ENCODE assay signal across 8 cellular contexts in the genomic region with DNA sequence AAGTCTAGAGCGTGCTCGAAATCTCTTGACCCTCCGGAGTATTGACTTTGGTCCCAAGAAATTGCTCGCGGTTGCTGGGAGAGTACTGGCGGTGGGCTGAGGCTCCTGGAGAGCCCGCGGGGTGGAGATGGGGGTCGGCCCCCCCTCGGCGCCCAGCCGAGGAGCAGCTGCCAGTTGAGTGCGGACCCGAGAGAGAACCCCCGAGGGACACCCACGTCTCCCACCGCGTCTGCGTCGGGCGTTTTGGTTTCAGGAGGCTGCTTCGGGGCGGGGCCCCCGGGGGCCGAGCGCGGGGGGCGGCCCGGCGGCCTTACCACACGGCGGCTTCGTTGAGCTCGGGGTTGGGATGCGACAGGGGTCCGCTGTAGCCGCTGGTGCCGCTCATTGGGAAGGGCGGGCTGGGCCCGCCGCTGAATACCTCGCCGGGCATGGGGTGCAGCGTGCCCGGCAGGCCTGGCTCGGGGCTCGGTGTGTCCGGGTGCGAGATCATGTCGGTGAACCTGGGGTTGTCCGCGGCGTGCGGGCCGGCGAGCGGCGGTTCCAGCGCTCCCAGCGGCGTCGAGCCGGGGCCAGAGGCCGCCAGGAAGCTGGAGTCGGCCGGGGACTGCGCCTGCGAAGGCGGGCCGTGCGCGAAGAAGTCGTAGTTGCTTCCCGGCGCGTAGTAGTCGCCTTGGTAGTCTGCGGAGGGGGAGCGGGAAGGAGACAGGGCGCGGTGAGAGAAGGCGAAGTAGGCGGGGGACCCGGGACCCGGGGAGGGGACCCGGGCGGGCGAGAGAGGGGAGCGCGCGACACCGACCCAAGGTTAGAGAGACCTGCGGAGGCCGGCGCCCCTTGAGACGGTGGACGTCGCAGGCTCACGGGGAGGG. TPM values are rescaled to one million over a fixed set of nuclear protein-coding genes. Genes with fewer than 3 reads are reported as not detected.
DNase-seq lines count a peak whose midpoint lies in the region; ATAC-seq and TF ChIP-seq lines count a peak whose summit lies in the region.

No MANE protein-coding gene starts in this region.

- WGBS in heart right ventricle, 2 donors, result 1 to 2% methylated on average over 95 to 99 of the region's 99 CpGs
- 1 to 2% methylated on average over 80 to 99 of the region's 99 CpGs for WGBS in aorta, 2 donors
- WGBS in adrenal gland, 4 donors, result 2 to 7% (median 3%) methylated on average over 29 to 99 of the region's 99 CpGs

- H3K27ac Mint-ChIP-seq in nephron, result no peak overlapping the region

- no peaks in the 10 kb centered on the region for H3K36me3 ChIP-seq in heart right ventricle
- H3K36me3 ChIP-seq in right atrium auricular region, result no peaks in the 10 kb centered on the region
- no peaks in the 10 kb centered on the region for H3K36me3 ChIP-seq in aorta (ENCODE audit: control insufficient read depth in 1 of 2, insufficient read depth in 2 of 2, low read length in 1 of 2)
- no peaks in the 10 kb centered on the region for H3K36me3 ChIP-seq in adrenal gland (replicated peaks in 1 of 2)

- TF ChIP-seq CTCF in heart right ventricle (IDR thresholded peaks at IDR 0.05), result no peak
- no peak for TF ChIP-seq CTCF in right atrium auricular region (IDR thresholded peaks at IDR 0.05)
- TF ChIP-seq CTCF in dorsolateral prefrontal cortex (IDR thresholded peaks at IDR 0.05 in 54 of 56, conservative IDR thresholded peaks at IDR 0.05 in 2 of 56; ENCODE audit: low read depth in 1 of 56, partially characterized antibody in 56 of 56), result no peak
- no peak for TF ChIP-seq CTCF in nephron (IDR thresholded peaks at IDR 0.05; ENCODE audit: unreplicated experiment in 3 of 3)
- no peak for TF ChIP-seq CTCF in adrenal gland (IDR thresholded peaks at IDR 0.05)

- H3K27me3 ChIP-seq in heart right ventricle (peaks cover 44 to 100% (median 96%) of the 10 kb centered on the region in 7 donors), right atrium auricular region (peaks cover 42 to 50% of the 10 kb centered on the region in 2 donors), dorsolateral prefrontal cortex (peaks cover 5 to 91% (median 65%) of the 10 kb centered on the region in 45 donors), aorta (ENCODE audit: control insufficient read depth in 1 of 2, insufficient read depth in 2 of 2, low read length in 1 of 2) (no peaks in the 10 kb centered on the region), adrenal gland (peaks cover 63% of the 10 kb centered on the region)

- H3K9me3 Mint-ChIP-seq in nephron, result no peaks in the 10 kb centered on the region

- peaks cover 3% of the 10 kb centered on the region for H3K36me3 Mint-ChIP-seq in nephron (ENCODE audit: low read depth)

- ATAC-seq in heart right ventricle, result no peak
- no peak for ATAC-seq in aorta (ENCODE audit: low FRiP score)
- no peak for ATAC-seq in HG03521 (IDR thresholded peaks at IDR 0.05; ENCODE audit: unreplicated experiment)
- no peak for ATAC-seq in GM18517 (IDR thresholded peaks at IDR 0.05; ENCODE audit: unreplicated experiment)

- H3K27ac ChIP-seq in heart right ventricle (no peak overlapping the region), right atrium auricular region (no peak overlapping the region), dorsolateral prefrontal cortex (no peak overlapping the region), aorta (ENCODE audit: low read depth in 1 of 2, low read length in 2 of 2) (no peak overlapping the region), adrenal gland (no peak overlapping the region)

- H3K4me1 ChIP-seq in heart right ventricle, result peaks cover 17 to 51% (median 45%) of the 10 kb centered on the region in 9 donors
- peaks cover 0 to 49% of the 10 kb centered on the region in 2 donors for H3K4me1 ChIP-seq in right atrium auricular region
- H3K4me1 ChIP-seq in aorta (ENCODE audit: control insufficient read depth in 1 of 2, insufficient read depth in 2 of 2, low read length in 2 of 2), result no peaks in the 10 kb centered on the region
- H3K4me1 ChIP-seq in adrenal gland (replicated peaks in 1 of 2), result peaks cover 23 to 41% of the 10 kb centered on the region in 2 donors

- peaks cover 22% of the 10 kb centered on the region for H3K4me1 Mint-ChIP-seq in nephron

- no peak for TF ChIP-seq POLR2A in adrenal gland (IDR thresholded peaks at IDR 0.05)

- peaks cover 99% of the 10 kb centered on the region for H3K27me3 Mint-ChIP-seq in nephron (ENCODE audit: low read depth)

- H3K4me3 ChIP-seq in heart right ventricle (peak overlapping the region in 8 of 10 donors; percentile 13 to 36 (median 26)), right atrium auricular region (peak overlapping the region in 1 of 2 donors; percentile 39), dorsolateral prefrontal cortex (peak overlapping the region in 39 of 59 donors; percentile 1 to 56 (median 29)), aorta (ENCODE audit: low read length in 2 of 2) (peak overlapping the region; percentile 8 to 19), adrenal gland (peak overlapping the region in 1 of 4 donors; percentile 45)

- H3K4me3 Mint-ChIP-seq in nephron, result peak overlapping the region; percentile 16 to 65 (median 40)

- intact Hi-C loops in heart right ventricle (cut with DNase I) (loop anchor here in 9 of 10 donors (1.0 to 5.0 kb wide), 4 partner anchors 448 to 450 kb away; no protein-coding TSS in a partner anchor), dorsolateral prefrontal cortex (cut with DNase I) (loop anchor here (2.0 to 10.0 kb wide), 2 partner anchors 450 to 452 kb away; no protein-coding TSS in a partner anchor), aorta (cut with DNase I) (loop anchor here (2.0 to 5.0 kb wide), 2 partner anchors 449 to 450 kb away; no protein-coding TSS in a partner anchor), adrenal gland (cut with DNase I) (loop anchor here in 1 of 2 donors (5.0 kb wide), 1 partner anchor 449 kb away; no protein-coding TSS in a partner anchor)

- DNase-seq in heart right ventricle, result no peak
- no peak for DNase-seq in right atrium auricular region (ENCODE audit: low spot score)
- no peak for DNase-seq in dorsolateral prefrontal cortex
- no peak for DNase-seq in aorta
- DNase-seq in adrenal gland, result no peak

- H3K9me3 ChIP-seq in heart right ventricle (no peaks in the 10 kb centered on the region), right atrium auricular region (no peaks in the 10 kb centered on the region), aorta (ENCODE audit: control insufficient read depth, low read length) (no peaks in the 10 kb centered on the region), adrenal gland (replicated peaks in 1 of 3) (no peaks in the 10 kb centered on the region)

RNA-seq across cellular contexts. Expression of a gene that starts 8.6 kb away (rescaled TPM):
- total RNA-seq in heart right ventricle, result not detected
- not detected for polyA plus RNA-seq in heart right ventricle
- total RNA-seq in right atrium auricular region, result not detected
- not detected for total RNA-seq in dorsolateral prefrontal cortex
- total RNA-seq in aorta, result not detected
- not detected for polyA plus RNA-seq in aorta
- not detected for total RNA-seq in adrenal gland
- polyA plus RNA-seq in adrenal gland, result not detected

RNA-seq across cellular contexts. Expression of a gene that starts 40.9 kb away (rescaled TPM):
- total RNA-seq in heart right ventricle (10 to 100 TPM in 7 of 10 donors, 1 to 10 TPM in 3; 4.0 to 23.4 (median 15.3) TPM), right atrium auricular region (1 to 10 TPM; 2.8 to 5.5 TPM), dorsolateral prefrontal cortex (10 to 100 TPM in 20 of 120 experiments, 1 to 10 TPM in 100; 2.7 to 21.9 (median 7.0) TPM), aorta (1 to 10 TPM; 3.8 to 4.5 TPM), adrenal gland (100 to 1,000 TPM in 1 of 8 donors, 10 to 100 TPM in 7; 11.6 to 111 (median 21.4) TPM)
- polyA plus RNA-seq in heart right ventricle (1 to 10 TPM; 2.0 to 3.3 TPM), aorta (10 to 100 TPM in 1 of 2 donors, 1 to 10 TPM in 1; 9.1 to 13.4 TPM), adrenal gland (10 to 100 TPM; 15.9 to 40.3 (median 23.8) TPM)

RNA-seq across cellular contexts. Expression of a gene that starts 59.4 kb away (rescaled TPM):
- total RNA-seq in heart right ventricle, result 1 to 10 TPM in 1 of 10 donors, under 1 TPM in 3, not detected in 6; 0.18 to 1.6 (median 0.45) TPM
- under 1 TPM in 1 of 2 donors, not detected in 1; 0.33 TPM for polyA plus RNA-seq in heart right ventricle
- total RNA-seq in right atrium auricular region, result 1 to 10 TPM in 1 of 2 donors, not detected in 1; 1.3 TPM
- total RNA-seq in dorsolateral prefrontal cortex, result 10 to 100 TPM in 43 of 120 experiments, 1 to 10 TPM in 77; 1.1 to 58.5 (median 7.4) TPM
- total RNA-seq in aorta, result 1 to 10 TPM; 1.8 to 4.4 TPM
- polyA plus RNA-seq in aorta, result 1 to 10 TPM; 1.0 to 9.9 TPM
- total RNA-seq in adrenal gland, result 100 to 1,000 TPM in 1 of 8 donors, 1 to 10 TPM in 7; 1.8 to 188 (median 3.2) TPM
- polyA plus RNA-seq in adrenal gland, result 10 to 100 TPM in 1 of 3 donors, 1 to 10 TPM in 2; 5.7 to 41.2 (median 7.9) TPM
